ENCODE assay signal across 8 cellular contexts in genomic region chr1:65148548-65149390, GRCh38. TPM values are rescaled to one million over a fixed set of nuclear protein-coding genes. Genes with fewer than 3 reads are reported as not detected.
DNase-seq lines count a peak whose midpoint lies in the region; ATAC-seq and TF ChIP-seq lines count a peak whose summit lies in the region.

No MANE protein-coding gene starts in this region.

- H3K18ac ChIP-seq in mesenchymal stem cell (ENCODE audit: low read depth in 1 of 2, low read length in 2 of 2) = no peak overlapping the region

- peaks cover 41% of the 10 kb centered on the region for H3K27me3 Mint-ChIP-seq in activated B cell treated with CpG ODN at 0.5 μM for 24 hours
- H3K27me3 Mint-ChIP-seq in effector memory CD8-positive, alpha-beta T cell = peaks cover 54 to 57% of the 10 kb centered on the region in 2 donors
- peaks cover 65% of the 10 kb centered on the region for H3K27me3 Mint-ChIP-seq in stimulated activated memory B cell treated with anti-CD40 and anti-IgM and Interleukin-4, amounts not matched to agents 10 μg/mL and 1 μg/mL and 100 μg/mL, for 72 hours

- no peak overlapping the region for H2BK120ac ChIP-seq in mesenchymal stem cell (ENCODE audit: low read depth, low read length)

- ATAC-seq in activated B cell treated with CpG ODN at 0.5 μM for 24 hours (ENCODE audit: low read depth) = peak; percentile 32
- peak; percentile 47 for ATAC-seq in effector memory CD8-positive, alpha-beta T cell (replicated peaks)
- peak; percentile 62 for ATAC-seq in stimulated activated memory B cell treated with anti-CD40 and anti-IgM and Interleukin-4, amounts not matched to agents 10 μg/mL and 1 μg/mL and 100 μg/mL, for 72 hours

- H3K27ac ChIP-seq in KOPT-K1 (ENCODE audit: low read depth, low read length, poor library complexity, severe bottlenecking) = peak overlapping the region; percentile 5
- H3K27ac ChIP-seq in mesenchymal stem cell (ENCODE audit: low read length, poor library complexity, severe bottlenecking) = peak overlapping the region; percentile 17

- H2BK5ac ChIP-seq in mesenchymal stem cell (ENCODE audit: low read depth, low read length, poor library complexity, severe bottlenecking) = peak overlapping the region; percentile 32

- H3K9me3 ChIP-seq in KOPT-K1 (ENCODE audit: insufficient read depth, low read length, poor library complexity, severe bottlenecking) = no peaks in the 10 kb centered on the region
- no peaks in the 10 kb centered on the region for H3K9me3 ChIP-seq in mesenchymal stem cell (ENCODE audit: control insufficient read depth, low read length)

- H3K4me3 Mint-ChIP-seq in activated B cell treated with CpG ODN at 0.5 μM for 24 hours = peak overlapping the region; percentile 76
- peak overlapping the region; percentile 76 to 78 for H3K4me3 Mint-ChIP-seq in effector memory CD8-positive, alpha-beta T cell
- H3K4me3 Mint-ChIP-seq in stimulated activated memory B cell treated with anti-CD40 and anti-IgM and Interleukin-4, amounts not matched to agents 10 μg/mL and 1 μg/mL and 100 μg/mL, for 72 hours = peak overlapping the region; percentile 88

- peaks cover 11% of the 10 kb centered on the region for H3K4me1 Mint-ChIP-seq in activated B cell treated with CpG ODN at 0.5 μM for 24 hours
- peaks cover 3 to 6% of the 10 kb centered on the region in 2 donors for H3K4me1 Mint-ChIP-seq in effector memory CD8-positive, alpha-beta T cell (ENCODE audit: low read depth in 2 of 2)
- H3K4me1 Mint-ChIP-seq in stimulated activated memory B cell treated with anti-CD40 and anti-IgM and Interleukin-4, amounts not matched to agents 10 μg/mL and 1 μg/mL and 100 μg/mL, for 72 hours = peaks cover 14% of the 10 kb centered on the region

- H2BK15ac ChIP-seq in mesenchymal stem cell (ENCODE audit: low read depth, poor library complexity, severe bottlenecking) = peak overlapping the region; percentile 73

- CTCF ChIA-PET in activated B cell treated with CpG ODN at 0.5 μM for 24 hours (lab: Charles Lee) = no interaction called here

- H3K27ac Mint-ChIP-seq in activated B cell treated with CpG ODN at 0.5 μM for 24 hours = no peak overlapping the region
- no peak overlapping the region for H3K27ac Mint-ChIP-seq in effector memory CD8-positive, alpha-beta T cell
- H3K27ac Mint-ChIP-seq in stimulated activated memory B cell treated with anti-CD40 and anti-IgM and Interleukin-4, amounts not matched to agents 10 μg/mL and 1 μg/mL and 100 μg/mL, for 72 hours = no peak overlapping the region

- peaks cover 11% of the 10 kb centered on the region for H3K4me1 ChIP-seq in mesenchymal stem cell (ENCODE audit: control insufficient read depth, insufficient read depth, low read depth, low read length)

- no peak overlapping the region for H3K23ac ChIP-seq in mesenchymal stem cell (ENCODE audit: low read length in 2 of 2)

- H3K27me3 ChIP-seq in H7 (ENCODE audit: control insufficient read depth, insufficient read depth, low read length) (peaks cover 15% of the 10 kb centered on the region; the same call in 1 of the 2 replicates), mesenchymal stem cell (ENCODE audit: control insufficient read depth in 1 of 2, insufficient read depth in 1 of 2, low read length in 2 of 2) (peaks cover 0 to 5% of the 10 kb centered on the region in 2 experiments)

- TF ChIP-seq CTCF in activated B cell treated with CpG ODN at 0.5 μM for 24 hours (IDR thresholded peaks at IDR 0.05) = no peak

- intact Hi-C loops in activated B cell treated with CpG ODN at 0.5 μM for 24 hours (cut with micrococcal nuclease) = loop anchor here (5.0 kb wide), 1 partner anchor 86 kb away; no protein-coding TSS in a partner anchor

- peak overlapping the region; percentile 84 for H4K8ac ChIP-seq in mesenchymal stem cell (ENCODE audit: low read length)

- peak; percentile 62 for DNase-seq in NCI-H2029 (lab: John Stamatoyannopoulos, UW)
- no peak for DNase-seq in NCI-H2029 treated with DMSO at 0.1 percent for 48 hours (lab: John Stamatoyannopoulos, UW)
- peak; percentile 82 for DNase-seq in H7
- DNase-seq in activated B cell treated with CpG ODN at 0.5 μM for 24 hours = peak; percentile 30
- peak in 1 of 3 experiments; percentile 8 for DNase-seq in effector memory CD8-positive, alpha-beta T cell
- peak; percentile 17 for DNase-seq in mesenchymal stem cell

- POLR2A ChIA-PET in activated B cell treated with CpG ODN at 0.5 μM for 24 hours (lab: Charles Lee) = no interaction called here

- H3K14ac ChIP-seq in mesenchymal stem cell (ENCODE audit: low read length in 2 of 2) = no peak overlapping the region

- no peaks in the 10 kb centered on the region for H3K9me3 Mint-ChIP-seq in activated B cell treated with CpG ODN at 0.5 μM for 24 hours
- H3K9me3 Mint-ChIP-seq in effector memory CD8-positive, alpha-beta T cell = no peaks in the 10 kb centered on the region
- no peaks in the 10 kb centered on the region for H3K9me3 Mint-ChIP-seq in stimulated activated memory B cell treated with anti-CD40 and anti-IgM and Interleukin-4, amounts not matched to agents 10 μg/mL and 1 μg/mL and 100 μg/mL, for 72 hours

- H3K4me3 ChIP-seq in H7 (ENCODE audit: insufficient read depth, low read depth, low read length) (peak overlapping the region; percentile 86), mesenchymal stem cell (ENCODE audit: insufficient read depth in 1 of 2, low read depth in 1 of 2, low read length in 2 of 2) (peak overlapping the region; percentile 85 to 87)

- H3K36me3 ChIP-seq in H7 (replicated peaks; ENCODE audit: control insufficient read depth, insufficient read depth, low read length) = no peaks in the 10 kb centered on the region
- H3K36me3 ChIP-seq in KOPT-K1 (ENCODE audit: insufficient read depth, low read length) = no peaks in the 10 kb centered on the region
- no peaks in the 10 kb centered on the region for H3K36me3 ChIP-seq in mesenchymal stem cell (ENCODE audit: control insufficient read depth in 1 of 2, insufficient read depth in 2 of 2, low read depth in 1 of 2, low read length in 2 of 2)

- H3K9ac ChIP-seq in mesenchymal stem cell (ENCODE audit: low read length) = peak overlapping the region; percentile 87

- peak overlapping the region; percentile 87 for H3K4me2 ChIP-seq in mesenchymal stem cell (ENCODE audit: low read length, poor library complexity, severe bottlenecking)

- peaks cover 8% of the 10 kb centered on the region for H3K79me1 ChIP-seq in mesenchymal stem cell (replicated peaks; ENCODE audit: low read length, poor library complexity, severe bottlenecking)

- no peak overlapping the region for H4K91ac ChIP-seq in mesenchymal stem cell (ENCODE audit: low read length)

- no peak overlapping the region for H2AFZ ChIP-seq in mesenchymal stem cell (ENCODE audit: low read depth, low read length)

- 1% methylated on average over 52 of the region's 75 CpGs for WGBS in mesenchymal stem cell

- H3K4ac ChIP-seq in mesenchymal stem cell (ENCODE audit: low read depth in 1 of 2, low read length in 2 of 2) = no peak overlapping the region

- H2AK5ac ChIP-seq in mesenchymal stem cell (ENCODE audit: low read length, severe bottlenecking) = no peak overlapping the region

- H2BK12ac ChIP-seq in mesenchymal stem cell (ENCODE audit: low read length in 2 of 2) = no peak overlapping the region

- no peaks in the 10 kb centered on the region for H3K36me3 Mint-ChIP-seq in activated B cell treated with CpG ODN at 0.5 μM for 24 hours (ENCODE audit: low read depth)
- H3K36me3 Mint-ChIP-seq in effector memory CD8-positive, alpha-beta T cell (ENCODE audit: insufficient read depth) = no peaks in the 10 kb centered on the region
- H3K36me3 Mint-ChIP-seq in stimulated activated memory B cell treated with anti-CD40 and anti-IgM and Interleukin-4, amounts not matched to agents 10 μg/mL and 1 μg/mL and 100 μg/mL, for 72 hours = no peaks in the 10 kb centered on the region

RNA-seq across cellular contexts. Expression of gene AK4, which starts 0.8 kb away (rescaled TPM):
- total RNA-seq in H7 (2014; rRNA removed; shearing (Covaris generic)) = 227 and 297 TPM in 2 replicates
- total RNA-seq in activated B cell treated with CpG ODN at 0.5 μM for 24 hours = 1.6 and 1.8 TPM in 2 replicates
- polyA plus RNA-seq in mesenchymal stem cell (2013, experiment 1 of 2) = 0.87 TPM
- polyA plus RNA-seq in mesenchymal stem cell (2013, experiment 2 of 2) = 1.1 TPM

Comparison
In these comparisons a context has a peak if more than half of its experiments do, and no peak if none do; other contexts are left out.
1. RNA of gene AK4, which starts 0.8 kb away (total RNA-seq): 227 to 297 TPM in H7; 1.6 to 1.8 TPM in activated B cell treated with CpG ODN at 0.5 μM for 24 hours; every median in the first group is over 10 times any median in the second.
2. Peak in every context shown above with its lines, with median percentiles within 50 percentile points of each other: ATAC-seq and H3K4me3 Mint-ChIP-seq.